In the genomic region with DNA sequence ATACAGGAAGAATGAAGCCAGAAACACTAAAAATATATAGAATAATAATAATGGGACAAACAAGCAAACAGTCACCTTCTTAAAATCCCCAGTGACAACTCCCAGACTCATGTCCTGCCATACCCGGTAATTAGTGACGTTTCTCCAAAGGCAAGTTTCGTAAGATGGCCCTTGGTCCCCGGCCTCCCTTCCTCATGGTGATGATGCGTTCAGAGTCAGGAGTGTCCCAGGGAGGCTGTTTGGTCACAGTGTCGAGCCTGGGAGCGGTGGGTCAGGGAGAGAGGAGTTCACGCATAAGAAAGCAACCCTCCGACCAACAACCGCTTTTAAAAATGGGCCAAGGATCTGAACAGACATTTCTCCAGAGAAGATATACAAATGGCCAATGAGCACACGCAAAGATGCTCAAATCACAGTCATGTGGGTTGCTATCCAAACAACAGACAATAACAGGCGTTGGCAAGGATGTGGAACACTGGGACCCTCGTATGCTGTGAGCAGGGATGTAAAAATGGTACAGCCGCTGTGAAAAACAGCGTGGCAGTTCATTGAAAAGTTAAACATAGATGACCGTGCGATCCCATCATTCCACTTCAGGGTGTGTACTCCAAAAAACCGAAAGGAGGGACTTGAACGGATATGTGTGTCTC, we compare ENCODE assay signal across 1 cellular context.
TF ChIP-seq lines count a peak whose summit lies in the region.

No MANE protein-coding gene starts in this region.

TF ChIP-seq in HepG2, 621 proteins besides CTCF, POLR2A, EP300 and RAD21:
- TF ChIP-seq CREB1 (IDR thresholded peaks at IDR 0.05) (peak; percentile 42; the same call in 1 of the 2 replicates), CREB1 (CRISPR knock-in tag; IDR thresholded peaks at IDR 0.05) (no peak), ZNF225 (CRISPR knock-in tag; IDR thresholded peaks at IDR 0.05) (no peak)
